In genomic region chr19:45577111-45577905, GRCh38 we compare ENCODE assay signal across 9 cellular contexts. TPM values are rescaled to one million over a fixed set of nuclear protein-coding genes. Genes with fewer than 3 reads are reported as not detected.
DNase-seq lines count a peak whose midpoint lies in the region; ATAC-seq and TF ChIP-seq lines count a peak whose summit lies in the region.
"Had no signal": no experiment of that assay in that cellular context is flagged by ENCODE, and none has a peak within 500 bp of the region (broad histone marks: within the 10 kb centered on the region; RNA-seq: fewer than 3 reads in every experiment).

No MANE protein-coding gene starts in this region.

- H3K27me3 Mint-ChIP-seq in neural progenitor cell (ENCODE audit: insufficient read depth, low read depth), result peaks cover 2% of the 10 kb centered on the region

- H3K36me3 Mint-ChIP-seq in neural progenitor cell, result peaks cover 4% of the 10 kb centered on the region

- H3K9me3 Mint-ChIP-seq in neural progenitor cell, result no peaks in the 10 kb centered on the region

- peaks cover 9% of the 10 kb centered on the region for H3K4me1 Mint-ChIP-seq in neural progenitor cell

- H3K4me3 ChIP-seq in neural progenitor cell, result no peak overlapping the region

- H3K27me3 ChIP-seq in neural progenitor cell, result no peaks in the 10 kb centered on the region

- H3F3A ChIP-seq in neural progenitor cell (ENCODE audit: low read depth), result peaks cover 7% of the 10 kb centered on the region

- H3K79me2 ChIP-seq in neural progenitor cell (ENCODE audit: low read depth), result peaks cover 21% of the 10 kb centered on the region

- no peak for ATAC-seq in GM21529 (IDR thresholded peaks at IDR 0.05; ENCODE audit: unreplicated experiment)

- H3K27ac ChIP-seq in neural progenitor cell, result peak overlapping the region; percentile 63

- no peak for TF ChIP-seq CTCF in neural progenitor cell (IDR thresholded peaks at IDR 0.05)

- H3K36me3 ChIP-seq in neural progenitor cell, result no peaks in the 10 kb centered on the region

- peak; percentile 45 for DNase-seq in COLO829 (ENCODE audit: low spot score)
- DNase-seq in RKO (ENCODE audit: low spot score), result peak; percentile 52
- DNase-seq in fibroblast of gingiva (ENCODE audit: low read depth), result peak; percentile 72
- no peak for DNase-seq in neural progenitor cell (ENCODE audit: low spot score)
- no peak for DNase-seq in SW480 (ENCODE audit: low spot score)
- DNase-seq in SHP77 (lab: John Stamatoyannopoulos, UW), result no peak
- DNase-seq in NCI-H2081 (lab: John Stamatoyannopoulos, UW), result no peak
- DNase-seq: activated CD4-positive, alpha-beta T cell treated with anti-CD3 and anti-CD28 coated beads for 48 hours had no signal

- H4K20me1 ChIP-seq in neural progenitor cell (ENCODE audit: low read depth), result no peaks in the 10 kb centered on the region

- H3K27ac Mint-ChIP-seq in neural progenitor cell, result no peak overlapping the region

- no peak overlapping the region for H2AFZ ChIP-seq in neural progenitor cell (replicated peaks)

- no peak overlapping the region for H3K9ac ChIP-seq in neural progenitor cell

- H3K4me3 Mint-ChIP-seq in neural progenitor cell, result peak overlapping the region; percentile 22

- H3K9me3 ChIP-seq in neural progenitor cell (ENCODE audit: low read depth), result no peaks in the 10 kb centered on the region

- H3K4me2 ChIP-seq in neural progenitor cell, result no peak overlapping the region

- peaks cover 6% of the 10 kb centered on the region for H3K4me1 ChIP-seq in neural progenitor cell

RNA-seq across cellular contexts. Expression of gene OPA3, which starts 7.3 kb away (rescaled TPM):
- 3.7 and 11.3 TPM in 2 replicates for total RNA-seq in neural progenitor cell (ENCODE audit: low replicate concordance)

RNA-seq across cellular contexts. Expression of gene GPR4, which starts 24.7 kb away (rescaled TPM):
- total RNA-seq in neural progenitor cell (ENCODE audit: low replicate concordance), result not detected in 2 replicates

Comparison
In these comparisons a context has a peak if more than half of its experiments do, and no peak if none do; other contexts are left out.
1. DNase-seq: peak in COLO829 (single experiment), RKO (single experiment) and fibroblast of gingiva (single experiment); none in neural progenitor cell (single experiment), SW480 (single experiment), SHP77 (0 of 2) and NCI-H2081 (0 of 2).